31 cellular contexts compared by ENCODE assay signal in genomic region chr9:79973627-79974026, GRCh38.
"Had no signal": no experiment of that assay in that cellular context is flagged by ENCODE, and none has a peak within 500 bp of the region (broad histone marks: within the 10 kb centered on the region; RNA-seq: fewer than 3 reads in every experiment).

No MANE protein-coding gene starts in this region.

- H3K36me3 Mint-ChIP-seq: activated CD8-positive, alpha-beta memory T cell treated with anti-CD3 and anti-CD28 coated beads, Interleukin-2, amount 10 ng/mL, durations not matched to agents 7 days and 5 days; activated naive CD4-positive, alpha-beta T cell treated with anti-CD3 and anti-CD28 coated beads, Interleukin-2, amount 10 ng/mL, durations not matched to agents 7 days and 5 days; activated naive CD8-positive, alpha-beta T cell; brain had no signal

- H3K27me3 Mint-ChIP-seq: activated B cell treated with CpG ODN at 0.5 μM for 24 hours; activated CD4-positive, alpha-beta T cell treated with anti-CD3 and anti-CD28 coated beads, Interleukin-2, amount 10 ng/mL, durations not matched to agents 24 days and 14 days had no signal

- H3K9me3 ChIP-seq: MG63, Peyer's patch, SJSA1, SK-N-SH had no signal

- H3K4me1 Mint-ChIP-seq: activated CD4-positive, alpha-beta T cell treated with anti-CD3 and anti-CD28 coated beads, Interleukin-2, amount 10 ng/mL, durations not matched to agents 24 days and 14 days; activated CD8-positive, alpha-beta memory T cell treated with anti-CD3 and anti-CD28 coated beads, Interleukin-2, amount 10 ng/mL, durations not matched to agents 7 days and 5 days; activated naive CD4-positive, alpha-beta T cell treated with anti-CD3 and anti-CD28 coated beads, Interleukin-2, amount 10 ng/mL, durations not matched to agents 7 days and 5 days; activated naive CD8-positive, alpha-beta T cell treated with anti-CD3 and anti-CD28 coated beads, Interleukin-2, amount 50 U/mL, for 24 hours had no signal

- H3K27me3 ChIP-seq: MG63, Peyer's patch, SJSA1 had no signal

- ATAC-seq: activated CD8-positive, alpha-beta memory T cell treated with anti-CD3 and anti-CD28 coated beads, Interleukin-2, amount 10 ng/mL, durations not matched to agents 7 days and 5 days; activated naive CD8-positive, alpha-beta T cell treated with anti-CD3 and anti-CD28 coated beads, Interleukin-2, amount 50 U/mL, for 24 hours; PC-3 had no signal

- H3K36me3 ChIP-seq: MG63, Peyer's patch, SJSA1 had no signal

- H3K4me3 ChIP-seq: MG63, Peyer's patch, SJSA1 had no signal

- H3K27ac ChIP-seq: Peyer's patch, SJSA1 had no signal

- H3K4me1 ChIP-seq: Peyer's patch had no signal

- H3K9me2 ChIP-seq: SK-N-SH had no signal

- H3K27ac Mint-ChIP-seq: activated B cell treated with CpG ODN at 0.5 μM for 24 hours; activated CD4-positive, alpha-beta T cell treated with anti-CD3 and anti-CD28 coated beads, Interleukin-2, amount 10 ng/mL, durations not matched to agents 24 days and 14 days; activated CD8-positive, alpha-beta memory T cell treated with anti-CD3 and anti-CD28 coated beads, Interleukin-2, amount 10 ng/mL, durations not matched to agents 7 days and 5 days; activated naive CD4-positive, alpha-beta T cell treated with anti-CD3 and anti-CD28 coated beads, Interleukin-2, amount 10 ng/mL, durations not matched to agents 7 days and 5 days; activated naive CD8-positive, alpha-beta T cell; activated naive CD8-positive, alpha-beta T cell treated with anti-CD3 and anti-CD28 coated beads, Interleukin-2, amount 50 U/mL, for 24 hours; T-helper 1 cell treated with Interleukin-12 subunit alpha and Interleukin-12 subunit beta and Interleukin-4 antibody, amounts not matched to agents 30 μg/mL and 1 μg/mL, for 36 hours; T-helper 2 cell treated with Interferon-gamma antibody and Interleukin-4, amounts not matched to agents 5 μg/mL and 100 μg/mL, for 36 hours had no signal

- H3K4me2 ChIP-seq: SK-N-SH had no signal

- DNase-seq: activated B cell treated with CpG ODN at 0.5 μM for 24 hours; activated CD4-positive, alpha-beta T cell treated with anti-CD3 and anti-CD28 coated beads, Interleukin-2, amount 10 ng/mL, durations not matched to agents 24 days and 14 days; activated CD4-positive, alpha-beta T cell treated with anti-CD3 and anti-CD28 coated beads, Interleukin-2, amount 50 U/mL, for 4 hours; activated CD4-positive, CD25-positive, alpha-beta regulatory T cell treated with anti-CD3 and anti-CD28 coated beads, Interleukin-2, amount 50 U/mL, for 72 hours; activated CD8-positive, alpha-beta memory T cell treated with anti-CD3 and anti-CD28 coated beads, Interleukin-2, amount 10 ng/mL, durations not matched to agents 7 days and 5 days; activated CD8-positive, alpha-beta memory T cell treated with anti-CD3 and anti-CD28 coated beads, Interleukin-2, amount 50 U/mL, for 48 hours; activated effector memory CD4-positive, alpha-beta T cell treated with Interleukin-2 at 50 U/mL for 16 hours; activated naive CD4-positive, alpha-beta T cell treated with anti-CD3 and anti-CD28 coated beads, Interleukin-2, amount 10 ng/mL, durations not matched to agents 7 days and 5 days; activated naive CD8-positive, alpha-beta T cell treated with anti-CD3 and anti-CD28 coated beads, Interleukin-2, amount 50 U/mL, for 24 hours; activated T-cell treated with anti-CD3 and anti-CD28 coated beads, Interleukin-2, amount 50 U/mL, for 48 hours; anterior cingulate cortex; central memory CD4-positive, alpha-beta T cell; Kasumi-1; KG1; MG63; NCI-H1048; NCI-H1436; NCI-H1694; NCI-H2081 treated with DMSO at 0.1 percent for 48 hours; NCI-H345; NCI-H524 treated with DMSO at 0.1 percent for 48 hours; PC-3; Peyer's patch; RPMI8226; SHP77 treated with DMSO at 0.1 percent for 48 hours; SK-N-SH had no signal

- H3K9me3 Mint-ChIP-seq: activated B cell treated with CpG ODN at 0.5 μM for 24 hours; activated CD4-positive, alpha-beta T cell treated with anti-CD3 and anti-CD28 coated beads, Interleukin-2, amount 10 ng/mL, durations not matched to agents 24 days and 14 days; activated naive CD4-positive, alpha-beta T cell treated with anti-CD3 and anti-CD28 coated beads, Interleukin-2, amount 10 ng/mL, durations not matched to agents 7 days and 5 days; activated naive CD8-positive, alpha-beta T cell treated with anti-CD3 and anti-CD28 coated beads, Interleukin-2, amount 50 U/mL, for 24 hours; T-helper 1 cell treated with Interleukin-12 subunit alpha and Interleukin-12 subunit beta and Interleukin-4 antibody, amounts not matched to agents 30 μg/mL and 1 μg/mL, for 36 hours had no signal

- H3K4me3 Mint-ChIP-seq: activated B cell treated with CpG ODN at 0.5 μM for 24 hours; activated CD4-positive, alpha-beta T cell treated with anti-CD3 and anti-CD28 coated beads, Interleukin-2, amount 10 ng/mL, durations not matched to agents 24 days and 14 days; activated CD8-positive, alpha-beta memory T cell treated with anti-CD3 and anti-CD28 coated beads, Interleukin-2, amount 10 ng/mL, durations not matched to agents 7 days and 5 days; activated naive CD4-positive, alpha-beta T cell treated with anti-CD3 and anti-CD28 coated beads, Interleukin-2, amount 10 ng/mL, durations not matched to agents 7 days and 5 days; activated naive CD8-positive, alpha-beta T cell; activated naive CD8-positive, alpha-beta T cell treated with anti-CD3 and anti-CD28 coated beads, Interleukin-2, amount 50 U/mL, for 24 hours; brain; T-helper 1 cell treated with Interleukin-12 subunit alpha and Interleukin-12 subunit beta and Interleukin-4 antibody, amounts not matched to agents 30 μg/mL and 1 μg/mL, for 36 hours; T-helper 2 cell treated with Interferon-gamma antibody and Interleukin-4, amounts not matched to agents 5 μg/mL and 100 μg/mL, for 36 hours had no signal
